ENCODE assay signal across 1 cellular context in genomic region chr18:76459687-76460350, GRCh38.
TF ChIP-seq lines count a peak whose summit lies in the region.

No MANE protein-coding gene starts in this region.

TF ChIP-seq in SK-N-SH, 30 proteins besides CTCF, POLR2A, EP300 and RAD21 (continued from another document):
- TF ChIP-seq PBX3 (IDR thresholded peaks at IDR 0.05) (peak; percentile 89), RXRA (IDR thresholded peaks at IDR 0.05; ENCODE audit: borderline replicate concordance, low read depth) (no peak), SIN3A (IDR thresholded peaks at IDR 0.05; ENCODE audit: borderline replicate concordance, low read depth, low read length) (0 out of 2 replicates have a peak, but pooled peaks have one; percentile 38), SMC3 (IDR thresholded peaks at IDR 0.05; ENCODE audit: low read depth, low read length) (no peak), FOSL2 (IDR thresholded peaks at IDR 0.05; ENCODE audit: borderline replicate concordance, low read depth) (peak; percentile 80; the same call in 1 of the 2 replicates), RCOR1 (IDR thresholded peaks at IDR 0.05; ENCODE audit: low read length) (no peak), FOXM1 (IDR thresholded peaks at IDR 0.05; ENCODE audit: low read depth) (no peak), MEF2A (IDR thresholded peaks at IDR 0.05; ENCODE audit: borderline replicate concordance, low read depth) (peak; percentile 33; the same call in 1 of the 2 replicates), GATA2 (CRISPR knock-in tag; IDR thresholded peaks at IDR 0.05) (no peak), IRF3 (IDR thresholded peaks at IDR 0.05; ENCODE audit: low read depth, low read length) (no peak), NFIC (IDR thresholded peaks at IDR 0.05; ENCODE audit: borderline replicate concordance) (peak; percentile 91), YY1 (IDR thresholded peaks at IDR 0.05; ENCODE audit: low read depth) (no peak), TAF1 (IDR thresholded peaks at IDR 0.05; ENCODE audit: borderline replicate concordance, low read depth, low read length) (no peak), GABPA (IDR thresholded peaks at IDR 0.05; ENCODE audit: low read depth) (no peak), TCF12 (IDR thresholded peaks at IDR 0.05) (peak; percentile 77), USF2 (IDR thresholded peaks at IDR 0.05; ENCODE audit: borderline replicate concordance, low read depth, low read length) (no peak), POLR2AphosphoS5 (IDR thresholded peaks at IDR 0.05; ENCODE audit: low read depth, low read length) (peak; percentile 63; the same call in 1 of the 2 replicates)
TF ChIP-seq in SK-N-SH: peak in this region for 12.
